In genomic region chr17:68384941-68385340, GRCh38 we compare ENCODE assay signal across 1 cellular context.
TF ChIP-seq lines count a peak whose summit lies in the region.

No MANE protein-coding gene starts in this region.

TF ChIP-seq in IMR-90, 13 proteins besides CTCF, POLR2A, EP300 and RAD21 (continued from another document):
- no peak for TF ChIP-seq MAZ (IDR thresholded peaks at IDR 0.05; ENCODE audit: borderline replicate concordance, low read depth, low read length)
- TF ChIP-seq CEBPB (IDR thresholded peaks at IDR 0.05; ENCODE audit: low read depth, low read length): no peak
